1 cellular context compared by ENCODE assay signal in genomic region chr17:49995055-49995738, GRCh38.
TF ChIP-seq lines count a peak whose summit lies in the region.

DLX3 (minus strand) TSS chr17:49995224; CDS start chr17:49994998, 226 bp downstream.

TF ChIP-seq in HCT116, 20 proteins besides CTCF, POLR2A, EP300 and RAD21 (continued from another document):
- no peak for TF ChIP-seq ATF3 (IDR thresholded peaks at IDR 0.05)
- TF ChIP-seq POLR2AphosphoS5 (IDR thresholded peaks at IDR 0.05; ENCODE audit: low read depth, low read length), result no peak
- no peak for TF ChIP-seq JUND (IDR thresholded peaks at IDR 0.05)
- TF ChIP-seq TCF7L2 (IDR thresholded peaks at IDR 0.05; ENCODE audit: borderline replicate concordance, extremely low read depth, insufficient read depth, insufficient read length), result no peak
TF ChIP-seq in HCT116: peak in this region for 0.
